Comparison of ENCODE assay signal across 20 cellular contexts in genomic region chr9:120696551-120697230, GRCh38. TPM values are rescaled to one million over a fixed set of nuclear protein-coding genes. Genes with fewer than 3 reads are reported as not detected.
DNase-seq lines count a peak whose midpoint lies in the region; ATAC-seq lines count a peak whose summit lies in the region.
"Had no signal": no experiment of that assay in that cellular context is flagged by ENCODE, and none has a peak within 500 bp of the region (broad histone marks: within the 10 kb centered on the region; RNA-seq: fewer than 3 reads in every experiment).

No MANE protein-coding gene starts in this region.

- no peak overlapping the region for H3K27ac Mint-ChIP-seq in stimulated activated naive CD8-positive, alpha-beta T cell treated with anti-CD3 and anti-CD28 coated beads, Interleukin-15, amount 100 ng/mL, for 72 hours
- H3K27ac Mint-ChIP-seq in activated T-helper 17 cell treated with anti-CD3 and anti-CD28 coated beads, Interleukin-2, amount 50 U/mL, for 72 hours: no peak overlapping the region
- H3K27ac Mint-ChIP-seq in T-helper 17 cell: no peak overlapping the region
- H3K27ac Mint-ChIP-seq: activated CD4-positive, alpha-beta memory T cell treated with anti-CD3 and anti-CD28 coated beads for 36 hours; CD8-positive, alpha-beta T cell; stimulated activated naive B cell treated with anti-CD40 and anti-IgM and Interleukin-4, amounts not matched to agents 10 μg/mL and 1 μg/mL and 100 μg/mL, for 72 hours; T-cell had no signal

- no peaks in the 10 kb centered on the region for H3K36me3 Mint-ChIP-seq in activated T-helper 17 cell treated with anti-CD3 and anti-CD28 coated beads, Interleukin-2, amount 50 U/mL, for 72 hours (ENCODE audit: low read depth)
- H3K36me3 Mint-ChIP-seq in T-helper 17 cell (ENCODE audit: low read depth): peaks cover 2% of the 10 kb centered on the region
- H3K36me3 Mint-ChIP-seq: activated CD4-positive, alpha-beta memory T cell treated with anti-CD3 and anti-CD28 coated beads for 36 hours; stimulated activated naive B cell treated with anti-CD40 and anti-IgM and Interleukin-4, amounts not matched to agents 10 μg/mL and 1 μg/mL and 100 μg/mL, for 72 hours had no signal

- H3K4me1 Mint-ChIP-seq in stimulated activated naive CD8-positive, alpha-beta T cell treated with anti-CD3 and anti-CD28 coated beads, Interleukin-15, amount 100 ng/mL, for 72 hours: peaks cover 36% of the 10 kb centered on the region
- peaks cover 11% of the 10 kb centered on the region for H3K4me1 Mint-ChIP-seq in activated T-helper 17 cell treated with anti-CD3 and anti-CD28 coated beads, Interleukin-2, amount 50 U/mL, for 72 hours
- H3K4me1 Mint-ChIP-seq in T-helper 17 cell: peaks cover 28% of the 10 kb centered on the region

- peak; percentile 30 for ATAC-seq in stimulated activated naive CD8-positive, alpha-beta T cell treated with anti-CD3 and anti-CD28 coated beads, Interleukin-15, Interleukin-2, amounts not matched to agents 100 U/mL and 50 U/mL, for 24 hours
- no peak for ATAC-seq in stimulated activated naive CD8-positive, alpha-beta T cell treated with anti-CD3 and anti-CD28 coated beads, Interleukin-15, amount 100 ng/mL, for 72 hours
- peak; percentile 57 for ATAC-seq in activated T-helper 17 cell treated with anti-CD3 and anti-CD28 coated beads, Interleukin-2, amount 50 U/mL, for 72 hours (replicated peaks)
- ATAC-seq in HG02973 (IDR thresholded peaks at IDR 0.05; ENCODE audit: unreplicated experiment) (no peak), T-helper 17 cell (no peak)
- ATAC-seq: CD8-positive, alpha-beta T cell; left lobe of liver; mucosa of descending colon; Right ventricle myocardium inferior; T-cell; upper lobe of right lung had no signal

- DNase-seq in stimulated activated naive CD8-positive, alpha-beta T cell treated with anti-CD3 and anti-CD28 coated beads, Interleukin-15, Interleukin-2, amounts not matched to agents 100 U/mL and 50 U/mL, for 24 hours: no peak
- DNase-seq in stimulated activated naive CD8-positive, alpha-beta T cell treated with anti-CD3 and anti-CD28 coated beads, Interleukin-15, amount 100 ng/mL, for 72 hours: no peak
- peak; percentile 58 for DNase-seq in glomerular visceral epithelial cell (ENCODE audit: extremely low spot score)
- no peak for DNase-seq in anterior cingulate cortex (lab: John Stamatoyannopoulos, UW)
- DNase-seq in activated CD8-positive, alpha-beta memory T cell treated with anti-CD3 and anti-CD28 coated beads, Interleukin-2, amount 50 U/mL, for 48 hours: no peak
- no peak for DNase-seq in T-helper 17 cell
- DNase-seq: activated CD4-positive, alpha-beta memory T cell treated with anti-CD3 and anti-CD28 coated beads for 36 hours; CD8-positive, alpha-beta T cell; mucosa of descending colon; MV-4-11; NCI-H2029 treated with DMSO at 0.1 percent for 48 hours; NCI-H446 treated with DMSO at 0.1 percent for 48 hours; stimulated activated CD4-positive, alpha-beta T cell treated with anti-CD3 and anti-CD28 coated beads, Interleukin-15, amount 100 ng/mL, for 24 hours; stimulated activated naive B cell treated with anti-CD40 and anti-IgM and Interleukin-4, amounts not matched to agents 10 μg/mL and 1 μg/mL and 100 μg/mL, for 72 hours; T-cell; upper lobe of right lung had no signal

- no peaks in the 10 kb centered on the region for H3K9me3 Mint-ChIP-seq in stimulated activated naive CD8-positive, alpha-beta T cell treated with anti-CD3 and anti-CD28 coated beads, Interleukin-15, amount 100 ng/mL, for 72 hours
- no peaks in the 10 kb centered on the region for H3K9me3 Mint-ChIP-seq in activated T-helper 17 cell treated with anti-CD3 and anti-CD28 coated beads, Interleukin-2, amount 50 U/mL, for 72 hours
- H3K9me3 Mint-ChIP-seq: activated CD4-positive, alpha-beta memory T cell treated with anti-CD3 and anti-CD28 coated beads for 36 hours; CD8-positive, alpha-beta T cell; stimulated activated naive B cell treated with anti-CD40 and anti-IgM and Interleukin-4, amounts not matched to agents 10 μg/mL and 1 μg/mL and 100 μg/mL, for 72 hours; T-cell had no signal

- H3K4me3 Mint-ChIP-seq in stimulated activated naive CD8-positive, alpha-beta T cell treated with anti-CD3 and anti-CD28 coated beads, Interleukin-15, amount 100 ng/mL, for 72 hours: no peak overlapping the region
- no peak overlapping the region for H3K4me3 Mint-ChIP-seq in activated T-helper 17 cell treated with anti-CD3 and anti-CD28 coated beads, Interleukin-2, amount 50 U/mL, for 72 hours
- no peak overlapping the region for H3K4me3 Mint-ChIP-seq in T-helper 17 cell
- H3K4me3 Mint-ChIP-seq: activated CD4-positive, alpha-beta memory T cell treated with anti-CD3 and anti-CD28 coated beads for 36 hours; CD8-positive, alpha-beta T cell; stimulated activated naive B cell treated with anti-CD40 and anti-IgM and Interleukin-4, amounts not matched to agents 10 μg/mL and 1 μg/mL and 100 μg/mL, for 72 hours; T-cell had no signal

- no peaks in the 10 kb centered on the region for H3K27me3 Mint-ChIP-seq in stimulated activated naive CD8-positive, alpha-beta T cell treated with anti-CD3 and anti-CD28 coated beads, Interleukin-15, amount 100 ng/mL, for 72 hours
- H3K27me3 Mint-ChIP-seq in activated T-helper 17 cell treated with anti-CD3 and anti-CD28 coated beads, Interleukin-2, amount 50 U/mL, for 72 hours: no peaks in the 10 kb centered on the region
- H3K27me3 Mint-ChIP-seq in T-helper 17 cell: no peaks in the 10 kb centered on the region
- H3K27me3 Mint-ChIP-seq: activated CD4-positive, alpha-beta memory T cell treated with anti-CD3 and anti-CD28 coated beads for 36 hours; stimulated activated naive B cell treated with anti-CD40 and anti-IgM and Interleukin-4, amounts not matched to agents 10 μg/mL and 1 μg/mL and 100 μg/mL, for 72 hours; T-cell had no signal

- H3K9me3 ChIP-seq in T-helper 17 cell (ENCODE audit: control insufficient read depth, low read length, poor library complexity, severe bottlenecking): no peaks in the 10 kb centered on the region
- H3K9me3 ChIP-seq: mucosa of descending colon, upper lobe of right lung had no signal

RNA-seq across cellular contexts. Expression of gene MEGF9, which starts 17.6 kb away (rescaled TPM):
- 1 to 10 TPM; 3.3 to 4.1 TPM for total RNA-seq in activated T-helper 17 cell treated with anti-CD3 and anti-CD28 coated beads, Interleukin-2, amount 50 U/mL, for 72 hours
- total RNA-seq in T-helper 17 cell: 10 to 100 TPM in 1 of 2 donors, 1 to 10 TPM in 1; 9.9 to 10.2 TPM

Comparison
In these comparisons a context has a peak if more than half of its experiments do, and no peak if none do; other contexts are left out.
1. ATAC-seq: peak in stimulated activated naive CD8-positive, alpha-beta T cell treated with anti-CD3 and anti-CD28 coated beads, Interleukin-15, Interleukin-2, amounts not matched to agents 100 U/mL and 50 U/mL, for 24 hours (single experiment) and activated T-helper 17 cell treated with anti-CD3 and anti-CD28 coated beads, Interleukin-2, amount 50 U/mL, for 72 hours (single experiment); none in stimulated activated naive CD8-positive, alpha-beta T cell treated with anti-CD3 and anti-CD28 coated beads, Interleukin-15, amount 100 ng/mL, for 72 hours (single experiment), HG02973 (single experiment) and T-helper 17 cell (single experiment).